8 cellular contexts compared by ENCODE assay signal in the genomic region with DNA sequence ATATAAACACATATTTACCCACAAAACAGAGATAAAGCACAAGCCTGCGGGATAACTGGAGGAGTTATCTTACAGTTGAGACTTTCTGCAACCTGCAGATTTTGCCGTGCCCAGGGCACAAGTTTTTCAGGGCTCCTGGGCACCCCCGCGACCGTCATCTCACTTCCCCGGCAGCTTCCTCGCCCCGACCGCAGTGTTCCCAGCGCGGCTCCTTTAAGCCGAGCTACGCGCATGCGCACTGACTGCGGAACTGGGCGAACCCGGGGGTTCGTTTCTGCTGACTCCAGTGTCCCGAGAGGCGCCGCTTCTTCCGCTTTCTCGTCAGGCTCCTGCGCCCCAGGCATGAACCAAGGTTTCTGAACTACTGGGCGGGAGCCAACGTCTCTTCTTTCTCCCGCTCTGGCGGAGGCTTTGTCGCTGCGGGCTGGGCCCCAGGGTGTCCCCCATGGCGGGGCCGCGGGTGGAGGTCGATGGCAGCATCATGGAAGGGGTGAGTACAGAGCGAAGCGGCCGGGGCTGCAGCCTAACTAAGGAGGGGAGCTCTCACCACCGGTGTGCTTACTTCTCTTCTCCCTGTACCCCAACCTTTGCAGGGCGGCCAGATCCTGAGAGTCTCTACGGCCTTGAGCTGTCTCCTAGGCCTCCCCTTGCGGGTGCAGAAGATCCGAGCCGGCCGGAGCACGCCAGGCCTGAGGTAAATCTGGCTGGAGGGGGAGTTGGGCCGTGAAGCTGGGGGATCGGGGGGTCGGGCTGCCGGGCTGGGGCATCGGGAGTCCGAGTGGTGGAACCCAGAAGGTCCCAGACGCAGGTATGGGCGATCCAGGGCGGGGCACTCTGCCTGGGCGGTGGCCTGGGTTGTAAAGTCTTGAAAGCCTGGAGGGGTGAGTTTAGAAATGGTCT. TPM values are rescaled to one million over a fixed set of nuclear protein-coding genes. Genes with fewer than 3 reads are reported as not detected.
DNase-seq lines count a peak whose midpoint lies in the region; ATAC-seq, FAIRE-seq and TF ChIP-seq lines count a peak whose summit lies in the region.

A gene (plus strand): TSS at position 286 of the 900 bp plus-strand sequence. CDS start 160 bp downstream, at position 446.

- H3K27me3 ChIP-seq in psoas muscle (ENCODE audit: insufficient read depth in 3 of 3, low read length in 2 of 3) = no peaks in the 10 kb centered on the region

- DNase-seq in NCI-H1694 treated with DMSO at 0.1 percent for 48 hours (lab: John Stamatoyannopoulos, UW) (peak; percentile 88), T-helper 17 cell (peak; percentile 94 to 96 (median 94)), left ventricle myocardium superior (peak; percentile 99), psoas muscle (peak; percentile 98 to 99), urothelium cell line (ENCODE audit: low spot score) (peak; percentile 97)

- peak within 1 kb of the TSS; percentile 97 for H3K4me3 ChIP-seq in psoas muscle

- intact Hi-C loops in left ventricle myocardium superior (cut with micrococcal nuclease) (no loop called here), psoas muscle (cut with DNase I) (loop anchor here in 1 of 2 donors (2.0 to 10.0 kb wide), 2 partner anchors 87 to 189 kb away; a partner anchor contains a TSS)

- H3K27ac Mint-ChIP-seq in T-helper 17 cell = peak within 1 kb of the TSS; percentile 99

- H3K4me3 Mint-ChIP-seq in T-helper 17 cell = peak within 1 kb of the TSS; percentile 98

- peak within 1 kb of the TSS; percentile 68 for H3K27ac ChIP-seq in angular gyrus (ENCODE audit: low read depth, low read length)
- H3K27ac ChIP-seq in psoas muscle = peak within 1 kb of the TSS; percentile 87

- peak; percentile 98 for ATAC-seq in HG02885 (IDR thresholded peaks at IDR 0.05; ENCODE audit: poor library complexity, unreplicated experiment)
- peak; percentile 96 for ATAC-seq in T-helper 17 cell
- ATAC-seq in left ventricle myocardium superior = peak; percentile 100
- peak; percentile 99 to 100 (median 99) for ATAC-seq in psoas muscle

- TF ChIP-seq CTCF in psoas muscle (IDR thresholded peaks at IDR 0.05) = no peak

- peaks cover 14% of the 10 kb centered on the region for H3K36me3 Mint-ChIP-seq in T-helper 17 cell (ENCODE audit: low read depth)

- H3K9me3 ChIP-seq in T-helper 17 cell (ENCODE audit: control insufficient read depth, low read length, poor library complexity, severe bottlenecking) (no peaks in the 10 kb centered on the region), psoas muscle (no peaks in the 10 kb centered on the region)

- H3K36me3 ChIP-seq in psoas muscle (ENCODE audit: insufficient read depth in 1 of 2, low read depth in 1 of 2) = peaks cover 4 to 45% of the 10 kb centered on the region in 2 donors

- WGBS in psoas muscle, 3 donors = 0 to 1% (median 0%) methylated on average over 49 to 56 of the region's 56 CpGs

- FAIRE-seq in urothelium cell line (lab: Jason Lieb, UNC) = no peak

- no peaks in the 10 kb centered on the region for H3K27me3 Mint-ChIP-seq in T-helper 17 cell

- H3K4me1 ChIP-seq in psoas muscle = peaks cover 11% of the 10 kb centered on the region

- H3K4me1 Mint-ChIP-seq in T-helper 17 cell = peaks cover 23% of the 10 kb centered on the region

- TF ChIP-seq POLR2A in GM15510 (IDR thresholded peaks at IDR 0.05; ENCODE audit: borderline replicate concordance, extremely low read depth, insufficient read length) = peak; percentile 92

RNA-seq across cellular contexts. Expression of the gene that starts here (rescaled TPM):
- total RNA-seq in T-helper 17 cell (10 to 100 TPM; 43.6 to 44.4 TPM), left ventricle myocardium superior (52.2 TPM), psoas muscle (10 to 100 TPM; 24.0 to 33.4 (median 33.0) TPM)
- polyA plus RNA-seq in psoas muscle = 10 to 100 TPM; 26.5 to 56.6 (median 38.3) TPM

Comparison
In these comparisons a context has a peak if more than half of its experiments do, and no peak if none do; other contexts are left out.
1. Peak in every context shown above with its lines: DNase-seq, ATAC-seq, H3K4me3 ChIP-seq and H3K27ac ChIP-seq.